ENCODE assay signal across 1 cellular context in the genomic region with DNA sequence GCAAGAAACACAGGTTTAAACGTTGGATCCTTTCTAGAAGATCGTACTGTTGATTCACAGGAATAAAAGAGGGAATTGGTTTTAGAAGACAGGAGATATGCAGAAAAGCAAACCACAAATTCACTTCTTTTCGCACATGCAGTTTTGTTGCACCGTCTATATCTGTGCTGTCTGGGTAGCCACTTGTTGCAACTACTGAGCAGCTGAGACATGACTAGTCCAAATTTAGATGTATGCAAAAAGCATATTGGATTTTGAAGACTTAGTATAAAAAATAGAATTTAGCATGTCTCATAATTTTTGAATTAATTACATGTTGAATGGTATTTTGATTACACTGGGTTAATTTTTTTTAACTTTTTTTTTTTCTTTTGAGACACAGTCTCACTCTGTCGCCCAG.
TF ChIP-seq lines count a peak whose summit lies in the region.

No MANE protein-coding gene starts in this region.

TF ChIP-seq in HEK293, 187 proteins besides CTCF, POLR2A, EP300 and RAD21:
- TF ChIP-seq, protein P1, sequence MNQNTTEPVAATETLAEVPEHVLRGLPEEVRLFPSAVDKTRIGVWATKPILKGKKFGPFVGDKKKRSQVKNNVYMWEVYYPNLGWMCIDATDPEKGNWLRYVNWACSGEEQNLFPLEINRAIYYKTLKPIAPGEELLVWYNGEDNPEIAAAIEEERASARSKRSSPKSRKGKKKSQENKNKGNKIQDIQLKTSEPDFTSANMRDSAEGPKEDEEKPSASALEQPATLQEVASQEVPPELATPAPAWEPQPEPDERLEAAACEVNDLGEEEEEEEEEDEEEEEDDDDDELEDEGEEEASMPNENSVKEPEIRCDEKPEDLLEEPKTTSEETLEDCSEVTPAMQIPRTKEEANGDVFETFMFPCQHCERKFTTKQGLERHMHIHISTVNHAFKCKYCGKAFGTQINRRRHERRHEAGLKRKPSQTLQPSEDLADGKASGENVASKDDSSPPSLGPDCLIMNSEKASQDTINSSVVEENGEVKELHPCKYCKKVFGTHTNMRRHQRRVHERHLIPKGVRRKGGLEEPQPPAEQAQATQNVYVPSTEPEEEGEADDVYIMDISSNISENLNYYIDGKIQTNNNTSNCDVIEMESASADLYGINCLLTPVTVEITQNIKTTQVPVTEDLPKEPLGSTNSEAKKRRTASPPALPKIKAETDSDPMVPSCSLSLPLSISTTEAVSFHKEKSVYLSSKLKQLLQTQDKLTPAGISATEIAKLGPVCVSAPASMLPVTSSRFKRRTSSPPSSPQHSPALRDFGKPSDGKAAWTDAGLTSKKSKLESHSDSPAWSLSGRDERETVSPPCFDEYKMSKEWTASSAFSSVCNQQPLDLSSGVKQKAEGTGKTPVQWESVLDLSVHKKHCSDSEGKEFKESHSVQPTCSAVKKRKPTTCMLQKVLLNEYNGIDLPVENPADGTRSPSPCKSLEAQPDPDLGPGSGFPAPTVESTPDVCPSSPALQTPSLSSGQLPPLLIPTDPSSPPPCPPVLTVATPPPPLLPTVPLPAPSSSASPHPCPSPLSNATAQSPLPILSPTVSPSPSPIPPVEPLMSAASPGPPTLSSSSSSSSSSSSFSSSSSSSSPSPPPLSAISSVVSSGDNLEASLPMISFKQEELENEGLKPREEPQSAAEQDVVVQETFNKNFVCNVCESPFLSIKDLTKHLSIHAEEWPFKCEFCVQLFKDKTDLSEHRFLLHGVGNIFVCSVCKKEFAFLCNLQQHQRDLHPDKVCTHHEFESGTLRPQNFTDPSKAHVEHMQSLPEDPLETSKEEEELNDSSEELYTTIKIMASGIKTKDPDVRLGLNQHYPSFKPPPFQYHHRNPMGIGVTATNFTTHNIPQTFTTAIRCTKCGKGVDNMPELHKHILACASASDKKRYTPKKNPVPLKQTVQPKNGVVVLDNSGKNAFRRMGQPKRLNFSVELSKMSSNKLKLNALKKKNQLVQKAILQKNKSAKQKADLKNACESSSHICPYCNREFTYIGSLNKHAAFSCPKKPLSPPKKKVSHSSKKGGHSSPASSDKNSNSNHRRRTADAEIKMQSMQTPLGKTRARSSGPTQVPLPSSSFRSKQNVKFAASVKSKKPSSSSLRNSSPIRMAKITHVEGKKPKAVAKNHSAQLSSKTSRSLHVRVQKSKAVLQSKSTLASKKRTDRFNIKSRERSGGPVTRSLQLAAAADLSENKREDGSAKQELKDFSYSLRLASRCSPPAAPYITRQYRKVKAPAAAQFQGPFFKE (tag by site-specific recombination; IDR thresholded peaks at IDR 0.05; ENCODE audit: borderline replicate concordance), result no peak
- TF ChIP-seq SCRT2 (tag by site-specific recombination; IDR thresholded peaks at IDR 0.05) (peak; percentile 68; the same call in 1 of the 2 replicates), ZNF571 (tag by site-specific recombination; IDR thresholded peaks at IDR 0.05) (no peak)
